Comparison of ENCODE assay signal across 6 cellular contexts in the genomic region with DNA sequence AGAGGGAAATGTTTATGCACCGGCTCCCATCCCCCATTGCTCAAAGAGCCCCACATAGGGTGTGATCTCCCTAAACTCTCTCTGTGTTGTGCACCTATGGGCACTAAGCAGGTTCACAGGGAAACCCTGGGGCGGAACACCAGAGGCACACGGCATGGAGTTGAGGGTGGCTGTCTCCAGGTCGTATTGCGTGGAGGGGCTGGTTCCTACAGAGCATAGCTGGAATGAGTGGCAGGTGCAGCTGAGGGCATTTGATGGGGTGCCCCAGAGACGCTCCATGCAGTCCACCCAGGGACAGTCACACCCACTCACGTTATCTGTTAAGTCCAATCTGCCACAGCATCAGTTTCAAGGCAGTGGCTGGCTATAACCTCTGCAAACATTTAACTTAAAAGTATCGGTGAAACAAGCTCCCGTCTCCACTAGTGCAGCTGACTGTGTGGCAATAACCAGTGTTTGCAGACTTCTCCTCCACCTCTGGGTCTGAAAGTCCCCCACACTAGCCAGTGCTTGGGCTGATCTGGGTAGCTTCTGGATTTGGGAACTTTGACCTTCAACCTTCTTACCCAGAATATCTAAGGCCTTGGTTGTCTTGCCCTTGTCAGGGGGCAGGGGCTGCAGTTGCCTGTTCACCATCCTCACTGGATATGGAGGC.
"Had no signal": no experiment of that assay in that cellular context is flagged by ENCODE, and none has a peak within 500 bp of the region (broad histone marks: within the 10 kb centered on the region; RNA-seq: fewer than 3 reads in every experiment).

No MANE protein-coding gene starts in this region.

- H3K27ac ChIP-seq: GM23248 had no signal

- DNase-seq: GM23248, GOT3, H7, HCEC 1CT, KBM-7 had no signal

- H3K4me1 Mint-ChIP-seq: IgD-negative memory B cell had no signal

- H3K27ac Mint-ChIP-seq: IgD-negative memory B cell had no signal

- H3K36me3 Mint-ChIP-seq: IgD-negative memory B cell had no signal

- H3K4me3 ChIP-seq: GM23248 had no signal

- H3K27me3 Mint-ChIP-seq: IgD-negative memory B cell had no signal

- H3K4me3 Mint-ChIP-seq: IgD-negative memory B cell had no signal

- H2AFZ ChIP-seq: GM23248 had no signal

- H3K9ac ChIP-seq: GM23248 had no signal
